In genomic region chr10:43105119-43105792, GRCh38 we compare ENCODE assay signal across 8 cellular contexts. TPM values are rescaled to one million over a fixed set of nuclear protein-coding genes. Genes with fewer than 3 reads are reported as not detected.
DNase-seq lines count a peak whose midpoint lies in the region; ATAC-seq lines count a peak whose summit lies in the region.

No MANE protein-coding gene starts in this region.

- ATAC-seq in HG02938 (IDR thresholded peaks at IDR 0.05; ENCODE audit: unreplicated experiment): peak; percentile 75

- DNase-seq in SIG-M5 treated with dmso at 0.1 percent for 504 hours (lab: John Stamatoyannopoulos, UW; ENCODE audit: unreplicated experiment) (peak; percentile 25), SIG-M5 (lab: John Stamatoyannopoulos, UW) (no peak), NCI-H2171 (lab: John Stamatoyannopoulos, UW) (peak; percentile 25), cerebellum (ENCODE audit: low spot score) (peak; percentile 88), kidney glomerular epithelial cell (lab: John Stamatoyannopoulos, UW) (peak; percentile 49)
- DNase-seq in activated CD4-positive, alpha-beta T cell treated with anti-CD3 and anti-CD28 coated beads for 1 hour: peak; percentile 66
- peak; percentile 58 to 74 for DNase-seq in stimulated activated CD4-positive, alpha-beta T cell treated with anti-CD3 and anti-CD28 coated beads, Interleukin-15, amount 100 ng/mL, for 1 hour (ENCODE audit: low read depth in 1 of 2, low spot score in 1 of 2)

RNA-seq across cellular contexts. Expression of gene RET, which starts 28.4 kb away (rescaled TPM):
- total RNA-seq in cerebellum: 4.4 TPM

RNA-seq across cellular contexts. Expression of gene CSGALNACT2, which starts 33.0 kb away (rescaled TPM):
- total RNA-seq in cerebellum: 28.9 TPM
